In the genomic region with DNA sequence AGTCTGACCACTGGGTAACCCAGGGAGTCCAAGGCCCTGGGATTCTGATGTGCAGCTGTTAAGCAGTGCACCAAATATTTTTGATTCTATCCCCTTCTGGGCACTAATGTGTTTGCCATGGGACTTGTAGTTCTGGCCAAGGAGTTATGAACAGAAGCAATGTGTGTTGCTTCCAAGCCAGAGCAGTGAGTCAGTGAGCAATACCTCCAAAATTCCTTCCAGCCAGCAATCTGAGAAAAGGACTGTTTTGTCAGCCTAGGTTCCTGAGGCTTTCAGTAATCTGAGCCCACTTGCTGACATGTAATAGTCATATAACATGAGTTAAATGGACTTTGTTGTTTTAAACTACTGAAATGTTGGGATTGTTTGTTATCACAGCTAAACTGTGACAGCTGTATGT, we compare ENCODE assay signal across 19 cellular contexts.
DNase-seq lines count a peak whose midpoint lies in the region; ATAC-seq and TF ChIP-seq lines count a peak whose summit lies in the region.
"Had no signal": no experiment of that assay in that cellular context is flagged by ENCODE, and none has a peak within 500 bp of the region (broad histone marks: within the 10 kb centered on the region; RNA-seq: fewer than 3 reads in every experiment).

No MANE protein-coding gene starts in this region.

- H4K8ac ChIP-seq in trophoblast cell (ENCODE audit: low read depth, low read length): no peak overlapping the region

- H3K27ac ChIP-seq in SJCRH30 (peak overlapping the region; percentile 4; the same call in 1 of the 2 replicates), trophoblast cell (ENCODE audit: low read depth, low read length) (no peak overlapping the region)
- H3K27ac ChIP-seq: BLaER1 had no signal

- no peak overlapping the region for H2AFZ ChIP-seq in trophoblast cell (ENCODE audit: insufficient read depth, low read length, poor library complexity)

- H3K9ac ChIP-seq in trophoblast cell (ENCODE audit: low read length): no peak overlapping the region
- H3K9ac ChIP-seq: BLaER1 had no signal

- no peaks in the 10 kb centered on the region for H3K79me2 ChIP-seq in trophoblast cell (ENCODE audit: control insufficient read depth, insufficient read depth, low read length, poor library complexity)

- no peaks in the 10 kb centered on the region for H3K79me1 ChIP-seq in trophoblast cell (ENCODE audit: low read length)

- H3K18ac ChIP-seq in trophoblast cell (ENCODE audit: low read length): no peak overlapping the region

- H3K27me3 ChIP-seq in SJCRH30 (no peaks in the 10 kb centered on the region), trophoblast cell (ENCODE audit: insufficient read depth, low read length) (no peaks in the 10 kb centered on the region)
- H3K27me3 ChIP-seq: BLaER1 had no signal

- no peaks in the 10 kb centered on the region for H3K36me3 ChIP-seq in SJCRH30
- no peaks in the 10 kb centered on the region for H3K36me3 ChIP-seq in trophoblast cell (ENCODE audit: control insufficient read depth in 1 of 2, insufficient read depth in 2 of 2, low read length in 2 of 2)
- H3K36me3 ChIP-seq: BLaER1, HAP-1 had no signal

- H2AK5ac ChIP-seq in trophoblast cell (ENCODE audit: low read length): no peak overlapping the region

- H3K4ac ChIP-seq in trophoblast cell (ENCODE audit: low read depth, low read length): no peak overlapping the region

- no peak overlapping the region for H3K4me3 ChIP-seq in SJCRH30
- H3K4me3 ChIP-seq in epithelial cell of proximal tubule (ENCODE audit: low read depth, low read length): no peak overlapping the region
- no peak overlapping the region for H3K4me3 ChIP-seq in trophoblast cell (ENCODE audit: low read depth, low read length)
- H3K4me3 ChIP-seq: BLaER1, GM12878, HAP-1 had no signal

- ATAC-seq in GM19455 (IDR thresholded peaks at IDR 0.05; ENCODE audit: unreplicated experiment): no peak
- ATAC-seq in GM18868 (IDR thresholded peaks at IDR 0.05; ENCODE audit: unreplicated experiment): no peak
- ATAC-seq: GM12878, HepG2 had no signal

- no peak overlapping the region for H4K91ac ChIP-seq in trophoblast cell (ENCODE audit: low read depth, low read length)

- no peak overlapping the region for H2BK5ac ChIP-seq in trophoblast cell (ENCODE audit: low read depth, low read length, poor library complexity)

- H2BK120ac ChIP-seq in trophoblast cell (ENCODE audit: insufficient read depth, low read length, poor library complexity): no peak overlapping the region

- no peak overlapping the region for H2BK12ac ChIP-seq in trophoblast cell (ENCODE audit: low read length)

- H3K14ac ChIP-seq in trophoblast cell (ENCODE audit: low read length): no peak overlapping the region

- DNase-seq in COLO829 (ENCODE audit: low spot score): peak; percentile 3
- peak; percentile 75 to 88 for DNase-seq in SJCRH30
- DNase-seq in epithelial cell of proximal tubule (ENCODE audit: low read depth): peak; percentile 31
- peak; percentile 8 to 41 for DNase-seq in trophoblast cell
- no peak for DNase-seq in DMS 273 (lab: John Stamatoyannopoulos, UW; ENCODE audit: unreplicated experiment)
- DNase-seq in stimulated activated CD4-positive, alpha-beta T cell treated with anti-CD3 and anti-CD28 coated beads, Interleukin-2, amount 100 ng/mL, for 48 hours: no peak
- DNase-seq: 8988T; Calu3; CD4-positive, alpha-beta memory T cell; DMS 273 treated with DMSO at 0.1 percent for 48 hours; DMS53; DND-41; EL had no signal

- H3K23ac ChIP-seq in trophoblast cell (ENCODE audit: low read length): no peak overlapping the region

- no peak overlapping the region for H4K12ac ChIP-seq in trophoblast cell (ENCODE audit: low read depth, low read length)

- no peak for TF ChIP-seq CTCF in epithelial cell of proximal tubule (conservative IDR thresholded peaks at IDR 0.05; ENCODE audit: low read depth, low read length)

- H3K4me1 ChIP-seq in SJCRH30: peaks cover 14% of the 10 kb centered on the region
- no peaks in the 10 kb centered on the region for H3K4me1 ChIP-seq in trophoblast cell (ENCODE audit: control insufficient read depth in 1 of 2, insufficient read depth in 2 of 2, low read length in 2 of 2)
- H3K4me1 ChIP-seq: BLaER1, HAP-1 had no signal

- no peaks in the 10 kb centered on the region for H3K9me3 ChIP-seq in SJCRH30 (replicated peaks)
- H3K9me3 ChIP-seq in trophoblast cell (ENCODE audit: insufficient read depth, low read depth, low read length): no peaks in the 10 kb centered on the region
- H3K9me3 ChIP-seq: BLaER1, HAP-1 had no signal

- no peak overlapping the region for H3K4me2 ChIP-seq in trophoblast cell (ENCODE audit: low read length)
- H3K4me2 ChIP-seq: BLaER1 had no signal

Comparison
In these comparisons a context has a peak if more than half of its experiments do, and no peak if none do; other contexts are left out.
1. DNase-seq: peak in COLO829 (single experiment), SJCRH30 (2 of 2), epithelial cell of proximal tubule (single experiment) and trophoblast cell (2 of 2); none in DMS 273 (single experiment) and stimulated activated CD4-positive, alpha-beta T cell treated with anti-CD3 and anti-CD28 coated beads, Interleukin-2, amount 100 ng/mL, for 48 hours (0 of 2).